1 cellular context compared by ENCODE assay signal in the genomic region with DNA sequence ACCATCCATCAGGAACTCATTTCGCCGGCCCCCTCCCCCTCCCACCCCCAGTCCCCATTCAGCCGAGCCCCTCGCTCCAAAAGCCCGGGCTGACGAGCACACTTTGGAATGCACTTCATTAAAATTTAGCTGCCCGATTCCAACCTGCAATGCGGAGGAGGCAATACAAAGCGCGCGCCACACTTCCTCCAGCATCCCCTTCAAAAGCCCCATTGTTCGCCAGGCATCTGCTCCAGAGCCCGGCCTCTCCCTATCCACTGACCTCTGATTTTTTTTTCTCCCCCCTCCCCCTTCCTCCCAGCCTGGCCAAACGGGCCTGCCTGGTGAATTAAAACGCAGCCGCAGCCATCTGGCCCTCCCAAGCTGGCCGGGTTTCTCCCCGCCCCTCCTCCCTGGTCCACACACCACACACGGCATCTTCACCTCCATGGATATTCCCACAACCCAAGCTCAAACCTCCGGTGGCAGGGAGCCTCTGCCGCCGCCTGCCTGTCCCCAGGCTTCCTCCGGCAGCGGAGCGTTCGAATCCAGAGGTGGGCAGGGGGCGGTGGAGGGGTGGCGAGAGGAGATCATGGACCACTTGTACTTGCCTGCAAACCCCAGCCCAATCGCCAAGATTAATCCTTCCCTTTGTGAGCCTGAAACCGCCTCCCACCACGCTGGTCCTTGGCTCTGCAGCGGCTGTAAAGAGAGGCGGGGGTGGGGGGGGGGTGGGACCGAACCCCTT.
TF ChIP-seq lines count a peak whose summit lies in the region.

No MANE protein-coding gene starts in this region.

TF ChIP-seq in SK-N-SH, 30 proteins besides CTCF, POLR2A, EP300 and RAD21 (continued from another document):
- TF ChIP-seq, protein P1, sequence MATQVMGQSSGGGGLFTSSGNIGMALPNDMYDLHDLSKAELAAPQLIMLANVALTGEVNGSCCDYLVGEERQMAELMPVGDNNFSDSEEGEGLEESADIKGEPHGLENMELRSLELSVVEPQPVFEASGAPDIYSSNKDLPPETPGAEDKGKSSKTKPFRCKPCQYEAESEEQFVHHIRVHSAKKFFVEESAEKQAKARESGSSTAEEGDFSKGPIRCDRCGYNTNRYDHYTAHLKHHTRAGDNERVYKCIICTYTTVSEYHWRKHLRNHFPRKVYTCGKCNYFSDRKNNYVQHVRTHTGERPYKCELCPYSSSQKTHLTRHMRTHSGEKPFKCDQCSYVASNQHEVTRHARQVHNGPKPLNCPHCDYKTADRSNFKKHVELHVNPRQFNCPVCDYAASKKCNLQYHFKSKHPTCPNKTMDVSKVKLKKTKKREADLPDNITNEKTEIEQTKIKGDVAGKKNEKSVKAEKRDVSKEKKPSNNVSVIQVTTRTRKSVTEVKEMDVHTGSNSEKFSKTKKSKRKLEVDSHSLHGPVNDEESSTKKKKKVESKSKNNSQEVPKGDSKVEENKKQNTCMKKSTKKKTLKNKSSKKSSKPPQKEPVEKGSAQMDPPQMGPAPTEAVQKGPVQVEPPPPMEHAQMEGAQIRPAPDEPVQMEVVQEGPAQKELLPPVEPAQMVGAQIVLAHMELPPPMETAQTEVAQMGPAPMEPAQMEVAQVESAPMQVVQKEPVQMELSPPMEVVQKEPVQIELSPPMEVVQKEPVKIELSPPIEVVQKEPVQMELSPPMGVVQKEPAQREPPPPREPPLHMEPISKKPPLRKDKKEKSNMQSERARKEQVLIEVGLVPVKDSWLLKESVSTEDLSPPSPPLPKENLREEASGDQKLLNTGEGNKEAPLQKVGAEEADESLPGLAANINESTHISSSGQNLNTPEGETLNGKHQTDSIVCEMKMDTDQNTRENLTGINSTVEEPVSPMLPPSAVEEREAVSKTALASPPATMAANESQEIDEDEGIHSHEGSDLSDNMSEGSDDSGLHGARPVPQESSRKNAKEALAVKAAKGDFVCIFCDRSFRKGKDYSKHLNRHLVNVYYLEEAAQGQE (IDR thresholded peaks at IDR 0.05; ENCODE audit: low read depth, low read length), result no peak
- TF ChIP-seq, protein P2, sequence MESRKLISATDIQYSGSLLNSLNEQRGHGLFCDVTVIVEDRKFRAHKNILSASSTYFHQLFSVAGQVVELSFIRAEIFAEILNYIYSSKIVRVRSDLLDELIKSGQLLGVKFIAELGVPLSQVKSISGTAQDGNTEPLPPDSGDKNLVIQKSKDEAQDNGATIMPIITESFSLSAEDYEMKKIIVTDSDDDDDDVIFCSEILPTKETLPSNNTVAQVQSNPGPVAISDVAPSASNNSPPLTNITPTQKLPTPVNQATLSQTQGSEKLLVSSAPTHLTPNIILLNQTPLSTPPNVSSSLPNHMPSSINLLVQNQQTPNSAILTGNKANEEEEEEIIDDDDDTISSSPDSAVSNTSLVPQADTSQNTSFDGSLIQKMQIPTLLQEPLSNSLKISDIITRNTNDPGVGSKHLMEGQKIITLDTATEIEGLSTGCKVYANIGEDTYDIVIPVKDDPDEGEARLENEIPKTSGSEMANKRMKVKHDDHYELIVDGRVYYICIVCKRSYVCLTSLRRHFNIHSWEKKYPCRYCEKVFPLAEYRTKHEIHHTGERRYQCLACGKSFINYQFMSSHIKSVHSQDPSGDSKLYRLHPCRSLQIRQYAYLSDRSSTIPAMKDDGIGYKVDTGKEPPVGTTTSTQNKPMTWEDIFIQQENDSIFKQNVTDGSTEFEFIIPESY (IDR thresholded peaks at IDR 0.05; ENCODE audit: borderline replicate concordance, low read depth), result no peak
- TF ChIP-seq, protein P3, sequence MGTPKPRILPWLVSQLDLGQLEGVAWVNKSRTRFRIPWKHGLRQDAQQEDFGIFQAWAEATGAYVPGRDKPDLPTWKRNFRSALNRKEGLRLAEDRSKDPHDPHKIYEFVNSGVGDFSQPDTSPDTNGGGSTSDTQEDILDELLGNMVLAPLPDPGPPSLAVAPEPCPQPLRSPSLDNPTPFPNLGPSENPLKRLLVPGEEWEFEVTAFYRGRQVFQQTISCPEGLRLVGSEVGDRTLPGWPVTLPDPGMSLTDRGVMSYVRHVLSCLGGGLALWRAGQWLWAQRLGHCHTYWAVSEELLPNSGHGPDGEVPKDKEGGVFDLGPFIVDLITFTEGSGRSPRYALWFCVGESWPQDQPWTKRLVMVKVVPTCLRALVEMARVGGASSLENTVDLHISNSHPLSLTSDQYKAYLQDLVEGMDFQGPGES (IDR thresholded peaks at IDR 0.05; ENCODE audit: low read depth, low read length), result no peak
- TF ChIP-seq FOXM1 (IDR thresholded peaks at IDR 0.05; ENCODE audit: low read depth) (no peak), ELF1 (IDR thresholded peaks at IDR 0.05) (no peak), POLR2AphosphoS5 (IDR thresholded peaks at IDR 0.05; ENCODE audit: low read depth, low read length) (no peak), MXI1 (IDR thresholded peaks at IDR 0.05; ENCODE audit: low read depth, low read length) (peak; percentile 17; the same call in 1 of the 2 replicates), RFX5 (IDR thresholded peaks at IDR 0.05; ENCODE audit: low read length) (no peak)
- TF ChIP-seq, protein P4, sequence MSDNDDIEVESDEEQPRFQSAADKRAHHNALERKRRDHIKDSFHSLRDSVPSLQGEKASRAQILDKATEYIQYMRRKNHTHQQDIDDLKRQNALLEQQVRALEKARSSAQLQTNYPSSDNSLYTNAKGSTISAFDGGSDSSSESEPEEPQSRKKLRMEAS (IDR thresholded peaks at IDR 0.05; ENCODE audit: low read depth), result 0 out of 2 replicates have a peak, but pooled peaks have one; percentile 35
- TF ChIP-seq, protein P5, sequence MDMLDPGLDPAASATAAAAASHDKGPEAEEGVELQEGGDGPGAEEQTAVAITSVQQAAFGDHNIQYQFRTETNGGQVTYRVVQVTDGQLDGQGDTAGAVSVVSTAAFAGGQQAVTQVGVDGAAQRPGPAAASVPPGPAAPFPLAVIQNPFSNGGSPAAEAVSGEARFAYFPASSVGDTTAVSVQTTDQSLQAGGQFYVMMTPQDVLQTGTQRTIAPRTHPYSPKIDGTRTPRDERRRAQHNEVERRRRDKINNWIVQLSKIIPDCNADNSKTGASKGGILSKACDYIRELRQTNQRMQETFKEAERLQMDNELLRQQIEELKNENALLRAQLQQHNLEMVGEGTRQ (IDR thresholded peaks at IDR 0.05; ENCODE audit: borderline replicate concordance, low read depth, low read length), result no peak
- TF ChIP-seq, protein P6, sequence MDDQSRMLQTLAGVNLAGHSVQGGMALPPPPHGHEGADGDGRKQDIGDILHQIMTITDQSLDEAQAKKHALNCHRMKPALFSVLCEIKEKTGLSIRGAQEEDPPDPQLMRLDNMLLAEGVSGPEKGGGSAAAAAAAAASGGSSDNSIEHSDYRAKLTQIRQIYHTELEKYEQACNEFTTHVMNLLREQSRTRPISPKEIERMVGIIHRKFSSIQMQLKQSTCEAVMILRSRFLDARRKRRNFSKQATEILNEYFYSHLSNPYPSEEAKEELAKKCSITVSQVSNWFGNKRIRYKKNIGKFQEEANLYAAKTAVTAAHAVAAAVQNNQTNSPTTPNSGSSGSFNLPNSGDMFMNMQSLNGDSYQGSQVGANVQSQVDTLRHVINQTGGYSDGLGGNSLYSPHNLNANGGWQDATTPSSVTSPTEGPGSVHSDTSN (IDR thresholded peaks at IDR 0.05), result no peak
TF ChIP-seq in SK-N-SH: peak in this region for 8.
